ENCODE assay signal across 7 cellular contexts in genomic region chr15:21744245-21744915, GRCh38.
DNase-seq lines count a peak whose midpoint lies in the region; ATAC-seq and TF ChIP-seq lines count a peak whose summit lies in the region.
"Not testable (repeated sequence)": the region's sequence is repeated elsewhere in the genome, so short reads cannot be mapped to it uniquely, and the experiment has no call there.

No MANE protein-coding gene starts in this region.

- POLR2A ChIA-PET in CD4-positive, alpha-beta T cell (lab: Charles Lee); activated CD8-positive, alpha-beta T cell treated with anti-CD3 and anti-CD28 coated beads for 36 hours (lab: Charles Lee): not testable (repeated sequence)

- ATAC-seq in CD4-positive, alpha-beta T cell (ENCODE audit: poor library complexity), result peak; percentile 59
- ATAC-seq in activated CD4-positive, CD25-positive, alpha-beta regulatory T cell treated with anti-CD3 and anti-CD28 coated beads, Interleukin-2, amount 50 U/mL, for 24 hours, result peak; percentile 93 to 96
- ATAC-seq in activated CD8-positive, alpha-beta T cell treated with anti-CD3 and anti-CD28 coated beads for 36 hours, result peak; percentile 87
- ATAC-seq in activated T-cell treated with anti-CD3 and anti-CD28 coated beads, Interleukin-2, amount 50 U/mL, for 72 hours (replicated peaks in 1 of 2), result peak; percentile 93 to 94
- peak; percentile 88 for ATAC-seq in stimulated activated effector memory CD8-positive, alpha-beta T cell treated with anti-CD3 and anti-CD28 coated beads, Interleukin-12 subunit alpha, Interleukin-12 subunit beta, amount 100 ng/mL, for 72 hours

- not testable (repeated sequence) for H3K36me3 Mint-ChIP-seq in CD4-positive, alpha-beta T cell (ENCODE audit: low read depth); activated CD8-positive, alpha-beta T cell treated with anti-CD3 and anti-CD28 coated beads for 36 hours (ENCODE audit: low read depth); activated T-cell treated with anti-CD3 and anti-CD28 coated beads, Interleukin-2, amount 50 U/mL, for 72 hours (ENCODE audit: insufficient read depth in 2 of 2); activated naive CD4-positive, alpha-beta T cell treated with anti-CD3 and anti-CD28 coated beads for 36 hours (ENCODE audit: low read depth); activated naive CD8-positive, alpha-beta T cell treated with anti-CD3 and anti-CD28 coated beads for 36 hours; stimulated activated effector memory CD8-positive, alpha-beta T cell treated with anti-CD3 and anti-CD28 coated beads, Interleukin-12 subunit alpha, Interleukin-12 subunit beta, amount 100 ng/mL, for 72 hours

- H3K4me1 Mint-ChIP-seq in CD4-positive, alpha-beta T cell (ENCODE audit: low read depth); activated CD8-positive, alpha-beta T cell treated with anti-CD3 and anti-CD28 coated beads for 36 hours (ENCODE audit: low read depth); activated T-cell treated with anti-CD3 and anti-CD28 coated beads, Interleukin-2, amount 50 U/mL, for 72 hours (ENCODE audit: low read depth); activated naive CD4-positive, alpha-beta T cell treated with anti-CD3 and anti-CD28 coated beads for 36 hours (ENCODE audit: low read depth); activated naive CD8-positive, alpha-beta T cell treated with anti-CD3 and anti-CD28 coated beads for 36 hours; stimulated activated effector memory CD8-positive, alpha-beta T cell treated with anti-CD3 and anti-CD28 coated beads, Interleukin-12 subunit alpha, Interleukin-12 subunit beta, amount 100 ng/mL, for 72 hours: not testable (repeated sequence)

- H3K27ac ChIP-seq in CD4-positive, alpha-beta T cell (ENCODE audit: low read depth, low read length), result not testable (repeated sequence)

- CTCF ChIA-PET in CD4-positive, alpha-beta T cell (lab: Charles Lee); activated CD8-positive, alpha-beta T cell treated with anti-CD3 and anti-CD28 coated beads for 36 hours (lab: Charles Lee); activated naive CD4-positive, alpha-beta T cell treated with anti-CD3 and anti-CD28 coated beads for 36 hours (lab: Charles Lee): not testable (repeated sequence)

- not testable (repeated sequence) for H3K9me3 ChIP-seq in CD4-positive, alpha-beta T cell (ENCODE audit: control insufficient read depth, low read length)

- intact Hi-C loops in CD4-positive, alpha-beta T cell (cut with DNase I, micrococcal nuclease); activated CD8-positive, alpha-beta T cell treated with anti-CD3 and anti-CD28 coated beads for 36 hours (cut with micrococcal nuclease); activated naive CD4-positive, alpha-beta T cell treated with anti-CD3 and anti-CD28 coated beads for 36 hours (cut with micrococcal nuclease): not testable (repeated sequence)

- DNase-seq in CD4-positive, alpha-beta T cell; activated CD8-positive, alpha-beta T cell treated with anti-CD3 and anti-CD28 coated beads for 36 hours; activated T-cell treated with anti-CD3 and anti-CD28 coated beads, Interleukin-2, amount 50 U/mL, for 72 hours; activated naive CD8-positive, alpha-beta T cell treated with anti-CD3 and anti-CD28 coated beads for 36 hours; stimulated activated effector memory CD8-positive, alpha-beta T cell treated with anti-CD3 and anti-CD28 coated beads, Interleukin-12 subunit alpha, Interleukin-12 subunit beta, amount 100 ng/mL, for 72 hours (ENCODE audit: low spot score in 2 of 2): not testable (repeated sequence)
- DNase-seq in activated naive CD4-positive, alpha-beta T cell treated with anti-CD3 and anti-CD28 coated beads for 36 hours, result peak; percentile 12

- not testable (repeated sequence) for H3K27ac Mint-ChIP-seq in CD4-positive, alpha-beta T cell; activated CD8-positive, alpha-beta T cell treated with anti-CD3 and anti-CD28 coated beads for 36 hours; stimulated activated effector memory CD8-positive, alpha-beta T cell treated with anti-CD3 and anti-CD28 coated beads, Interleukin-12 subunit alpha, Interleukin-12 subunit beta, amount 100 ng/mL, for 72 hours
- peak overlapping the region; percentile 57 for H3K27ac Mint-ChIP-seq in activated T-cell treated with anti-CD3 and anti-CD28 coated beads, Interleukin-2, amount 50 U/mL, for 72 hours
- peak overlapping the region; percentile 84 for H3K27ac Mint-ChIP-seq in activated naive CD4-positive, alpha-beta T cell treated with anti-CD3 and anti-CD28 coated beads for 36 hours
- H3K27ac Mint-ChIP-seq in activated naive CD8-positive, alpha-beta T cell treated with anti-CD3 and anti-CD28 coated beads for 36 hours, result peak overlapping the region; percentile 89

- H3K9me3 Mint-ChIP-seq in CD4-positive, alpha-beta T cell; activated CD8-positive, alpha-beta T cell treated with anti-CD3 and anti-CD28 coated beads for 36 hours; activated T-cell treated with anti-CD3 and anti-CD28 coated beads, Interleukin-2, amount 50 U/mL, for 72 hours; activated naive CD4-positive, alpha-beta T cell treated with anti-CD3 and anti-CD28 coated beads for 36 hours; activated naive CD8-positive, alpha-beta T cell treated with anti-CD3 and anti-CD28 coated beads for 36 hours; stimulated activated effector memory CD8-positive, alpha-beta T cell treated with anti-CD3 and anti-CD28 coated beads, Interleukin-12 subunit alpha, Interleukin-12 subunit beta, amount 100 ng/mL, for 72 hours: not testable (repeated sequence)

- not testable (repeated sequence) for H3K4me3 Mint-ChIP-seq in CD4-positive, alpha-beta T cell; activated CD8-positive, alpha-beta T cell treated with anti-CD3 and anti-CD28 coated beads for 36 hours; stimulated activated effector memory CD8-positive, alpha-beta T cell treated with anti-CD3 and anti-CD28 coated beads, Interleukin-12 subunit alpha, Interleukin-12 subunit beta, amount 100 ng/mL, for 72 hours
- peak overlapping the region; percentile 34 to 54 for H3K4me3 Mint-ChIP-seq in activated T-cell treated with anti-CD3 and anti-CD28 coated beads, Interleukin-2, amount 50 U/mL, for 72 hours
- peak overlapping the region; percentile 36 for H3K4me3 Mint-ChIP-seq in activated naive CD4-positive, alpha-beta T cell treated with anti-CD3 and anti-CD28 coated beads for 36 hours
- peak overlapping the region; percentile 54 for H3K4me3 Mint-ChIP-seq in activated naive CD8-positive, alpha-beta T cell treated with anti-CD3 and anti-CD28 coated beads for 36 hours

- not testable (repeated sequence) for H3K27me3 ChIP-seq in CD4-positive, alpha-beta T cell (ENCODE audit: control insufficient read depth, insufficient read depth, low read length)

- H3K27me3 Mint-ChIP-seq in CD4-positive, alpha-beta T cell; activated CD8-positive, alpha-beta T cell treated with anti-CD3 and anti-CD28 coated beads for 36 hours; activated T-cell treated with anti-CD3 and anti-CD28 coated beads, Interleukin-2, amount 50 U/mL, for 72 hours (ENCODE audit: low read depth); activated naive CD4-positive, alpha-beta T cell treated with anti-CD3 and anti-CD28 coated beads for 36 hours (ENCODE audit: low read depth); activated naive CD8-positive, alpha-beta T cell treated with anti-CD3 and anti-CD28 coated beads for 36 hours: not testable (repeated sequence)

- TF ChIP-seq CTCF in CD4-positive, alpha-beta T cell (IDR thresholded peaks at IDR 0.05); activated CD8-positive, alpha-beta T cell treated with anti-CD3 and anti-CD28 coated beads for 36 hours (IDR thresholded peaks at IDR 0.05): not testable (repeated sequence)
